Comparison of ENCODE assay signal across 8 cellular contexts in the genomic region with DNA sequence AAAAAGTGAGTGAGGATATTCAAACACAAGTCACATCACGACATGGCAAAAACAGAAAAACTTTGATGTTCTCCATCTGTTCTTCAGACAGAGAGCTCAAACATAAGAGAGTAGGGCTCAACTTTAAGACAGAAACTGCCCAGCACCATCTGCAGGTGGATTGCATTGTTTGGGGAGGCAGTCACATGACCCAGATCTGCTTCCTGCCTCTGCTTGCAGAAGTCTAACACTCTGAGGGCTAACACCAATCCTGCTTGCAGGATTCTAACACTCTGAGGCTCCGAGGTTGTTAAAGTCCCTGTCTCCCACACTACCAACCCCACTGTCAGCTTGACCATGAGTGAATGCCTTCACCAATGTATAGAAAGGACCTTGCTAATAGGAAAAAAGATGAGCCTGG.
DNase-seq lines count a peak whose midpoint lies in the region; ATAC-seq and TF ChIP-seq lines count a peak whose summit lies in the region.

No MANE protein-coding gene starts in this region.

- DNase-seq in AG04450 (ENCODE audit: low read depth, low spot score) (no peak), neuronal stem cell (ENCODE audit: low spot score) (no peak), erythroblast (lab: John Stamatoyannopoulos, UW) (no peak), sigmoid colon (no peak)
- DNase-seq in activated T-helper 2 cell treated with anti-CD3 and anti-CD28 coated beads, Interferon-gamma antibody, Interleukin-2, Interleukin-4, amounts not matched to agents 10 μg/mL and 5 μg/mL and 100 μg/mL, durations not matched to agents 14 hours and 24 hours and 36 hours (ENCODE audit: low spot score) = peak; percentile 30
- no peak for DNase-seq in effector CD8-positive, alpha-beta T cell (lab: John Stamatoyannopoulos, UW)

- no peak overlapping the region for H3K23ac ChIP-seq in neuronal stem cell (ENCODE audit: low read depth, low read length, poor library complexity)

- no peaks in the 10 kb centered on the region for H3K27me3 Mint-ChIP-seq in activated T-helper 2 cell treated with anti-CD3 and anti-CD28 coated beads, Interferon-gamma antibody, Interleukin-2, Interleukin-4, amounts not matched to agents 10 μg/mL and 5 μg/mL and 100 μg/mL, durations not matched to agents 14 hours and 24 hours and 36 hours (ENCODE audit: low read depth)

- H3K36me3 Mint-ChIP-seq in activated T-helper 2 cell treated with anti-CD3 and anti-CD28 coated beads, Interferon-gamma antibody, Interleukin-2, Interleukin-4, amounts not matched to agents 10 μg/mL and 5 μg/mL and 100 μg/mL, durations not matched to agents 14 hours and 24 hours and 36 hours (ENCODE audit: low read depth) = peaks cover 4% of the 10 kb centered on the region

- POLR2A ChIA-PET in AG04450 (lab: Yijun Ruan, JAX) = interaction anchor here (0.6 to 0.8 kb wide), 2 partner anchors 185 to 220 kb away, joined by 3 to 4 read pairs; no protein-coding TSS in a partner anchor

- H3K9me3 Mint-ChIP-seq in activated T-helper 2 cell treated with anti-CD3 and anti-CD28 coated beads, Interferon-gamma antibody, Interleukin-2, Interleukin-4, amounts not matched to agents 10 μg/mL and 5 μg/mL and 100 μg/mL, durations not matched to agents 14 hours and 24 hours and 36 hours = peaks cover 3% of the 10 kb centered on the region

- WGBS in neuronal stem cell (ENCODE audit: extremely low coverage in 2 of 2, insufficient read length in 2 of 2, insufficient replicate concordance in 1 of 2), 2 donors = no CpG with 5 or more reads among the region's 2 CpGs
- WGBS in sigmoid colon, 2 donors = 62 to 82% methylated on average over 2 of the region's 2 CpGs

- H3K9ac ChIP-seq in neuronal stem cell (ENCODE audit: low read depth, low read length, poor library complexity) = no peak overlapping the region

- no peak overlapping the region for H3K4me3 ChIP-seq in AG04450 (ENCODE audit: low read depth, low read length)
- no peak overlapping the region for H3K4me3 ChIP-seq in neuronal stem cell (ENCODE audit: low read length in 2 of 2)
- no peak overlapping the region for H3K4me3 ChIP-seq in sigmoid colon

- H3K9me3 ChIP-seq in AG04450 (ENCODE audit: control insufficient read depth, insufficient read depth, low read length) = no peaks in the 10 kb centered on the region
- no peaks in the 10 kb centered on the region for H3K9me3 ChIP-seq in neuronal stem cell (replicated peaks in 1 of 2; ENCODE audit: control insufficient read depth in 2 of 2, insufficient read depth in 1 of 2, low read depth in 1 of 2, low read length in 2 of 2)
- no peaks in the 10 kb centered on the region for H3K9me3 ChIP-seq in sigmoid colon

- H3K27ac ChIP-seq in AG04450 (ENCODE audit: low read depth, low read length) (no peak overlapping the region), neuronal stem cell (replicated peaks; ENCODE audit: low read length) (no peak overlapping the region), sigmoid colon (no peak overlapping the region)

- CTCF ChIA-PET in AG04450 (lab: Charles Lee) = interaction anchor here (1.3 kb wide), 1 partner anchor 14 kb away, joined by 3 read pairs; no protein-coding TSS in a partner anchor

- no peak overlapping the region for H3K14ac ChIP-seq in neuronal stem cell (ENCODE audit: low read length)

- H3K27ac Mint-ChIP-seq in activated T-helper 2 cell treated with anti-CD3 and anti-CD28 coated beads, Interferon-gamma antibody, Interleukin-2, Interleukin-4, amounts not matched to agents 10 μg/mL and 5 μg/mL and 100 μg/mL, durations not matched to agents 14 hours and 24 hours and 36 hours = no peak overlapping the region

- peaks cover 9% of the 10 kb centered on the region for H3K4me1 Mint-ChIP-seq in activated T-helper 2 cell treated with anti-CD3 and anti-CD28 coated beads, Interferon-gamma antibody, Interleukin-2, Interleukin-4, amounts not matched to agents 10 μg/mL and 5 μg/mL and 100 μg/mL, durations not matched to agents 14 hours and 24 hours and 36 hours (ENCODE audit: low read depth)

- no peak overlapping the region for H3K18ac ChIP-seq in neuronal stem cell (ENCODE audit: low read length)

- H4K91ac ChIP-seq in neuronal stem cell (ENCODE audit: low read depth, low read length, poor library complexity) = no peak overlapping the region

- ATAC-seq in GM18867 (IDR thresholded peaks at IDR 0.05; ENCODE audit: unreplicated experiment) (peak; percentile 84), HG03045 (IDR thresholded peaks at IDR 0.05; ENCODE audit: unreplicated experiment) (peak; percentile 89)

- no peak overlapping the region for H3K4me2 ChIP-seq in neuronal stem cell (ENCODE audit: insufficient read depth, low read length, poor library complexity, severe bottlenecking)

- no peak for TF ChIP-seq POLR2A in erythroblast (IDR thresholded peaks at IDR 0.05; ENCODE audit: low read length)
- TF ChIP-seq POLR2A in sigmoid colon (IDR thresholded peaks at IDR 0.05) = no peak

- no peak overlapping the region for H2BK5ac ChIP-seq in neuronal stem cell (ENCODE audit: low read length)

- TF ChIP-seq CTCF in AG04450 (IDR thresholded peaks at IDR 0.05; ENCODE audit: low read depth, low read length) (0 out of 2 replicates have a peak, but pooled peaks have one; percentile 12), sigmoid colon (IDR thresholded peaks at IDR 0.05) (no peak)

- H4K8ac ChIP-seq in neuronal stem cell (ENCODE audit: low read depth, low read length) = no peak overlapping the region

- TF ChIP-seq EP300 in sigmoid colon (IDR thresholded peaks at IDR 0.05) = no peak

- H2AK5ac ChIP-seq in neuronal stem cell (ENCODE audit: low read depth, low read length) = no peak overlapping the region

- no peak overlapping the region for H2BK120ac ChIP-seq in neuronal stem cell (ENCODE audit: low read depth, low read length)

- H3K27me3 ChIP-seq in AG04450 (ENCODE audit: control insufficient read depth, insufficient read depth, low read length) (no peaks in the 10 kb centered on the region), neuronal stem cell (ENCODE audit: control insufficient read depth in 3 of 3, insufficient read depth in 3 of 3, low read depth in 1 of 3, low read length in 3 of 3) (no peaks in the 10 kb centered on the region), sigmoid colon (no peaks in the 10 kb centered on the region)

- H2AFZ ChIP-seq in neuronal stem cell (ENCODE audit: low read length) = peak overlapping the region; percentile 70

- intact Hi-C loops in activated T-helper 2 cell treated with anti-CD3 and anti-CD28 coated beads, Interferon-gamma antibody, Interleukin-2, Interleukin-4, amounts not matched to agents 10 μg/mL and 5 μg/mL and 100 μg/mL, durations not matched to agents 14 hours and 24 hours and 36 hours (cut with micrococcal nuclease) = loop anchor here (2.0 kb wide), 1 partner anchor 16 kb away; no protein-coding TSS in a partner anchor
- intact Hi-C loops in sigmoid colon (cut with DNase I) = no loop called here

- H3K4me3 Mint-ChIP-seq in activated T-helper 2 cell treated with anti-CD3 and anti-CD28 coated beads, Interferon-gamma antibody, Interleukin-2, Interleukin-4, amounts not matched to agents 10 μg/mL and 5 μg/mL and 100 μg/mL, durations not matched to agents 14 hours and 24 hours and 36 hours (ENCODE audit: low read depth) = no peak overlapping the region

- no peak overlapping the region for H2BK15ac ChIP-seq in neuronal stem cell (ENCODE audit: low read length)

- H2BK12ac ChIP-seq in neuronal stem cell (ENCODE audit: low read length) = no peak overlapping the region

- H3K4ac ChIP-seq in neuronal stem cell (ENCODE audit: low read length) = no peak overlapping the region

- H3K79me1 ChIP-seq in neuronal stem cell (ENCODE audit: low read depth, low read length) = no peaks in the 10 kb centered on the region

- H3K4me1 ChIP-seq in neuronal stem cell (ENCODE audit: control insufficient read depth in 2 of 2, insufficient read depth in 1 of 2, low read depth in 1 of 2, low read length in 2 of 2) (peaks cover 3 to 11% of the 10 kb centered on the region in 2 donors), sigmoid colon (no peaks in the 10 kb centered on the region)

- H3K36me3 ChIP-seq in neuronal stem cell (replicated peaks in 1 of 2; ENCODE audit: control insufficient read depth in 2 of 2, insufficient read depth in 2 of 2, low read length in 2 of 2) (no peaks in the 10 kb centered on the region), sigmoid colon (no peaks in the 10 kb centered on the region)
